ENCODE assay signal across 21 cellular contexts in genomic region chr1:18847723-18848122, GRCh38. TPM values are rescaled to one million over a fixed set of nuclear protein-coding genes. Genes with fewer than 3 reads are reported as not detected.
"Had no signal": no experiment of that assay in that cellular context is flagged by ENCODE, and none has a peak within 500 bp of the region (broad histone marks: within the 10 kb centered on the region; RNA-seq: fewer than 3 reads in every experiment).

No MANE protein-coding gene starts in this region.

RNA-seq across cellular contexts. Expression of gene TAS1R2, which starts 11.7 kb away (rescaled TPM):
- total RNA-seq: activated naive CD4-positive, alpha-beta T cell treated with anti-CD3 and anti-CD28 coated beads for 36 hours; activated naive CD4-positive, alpha-beta T cell treated with anti-CD3 and anti-CD28 coated beads, Interleukin-2, amount 50 U/mL, for 72 hours; activated naive CD8-positive, alpha-beta T cell treated with anti-CD3 and anti-CD28 coated beads for 36 hours; activated naive CD8-positive, alpha-beta T cell treated with anti-CD3 and anti-CD28 coated beads, Interleukin-2, amount 10 ng/mL, durations not matched to agents 7 days and 5 days; activated T-cell treated with anti-CD3 and anti-CD28 coated beads, Interleukin-2, amount 50 U/mL, for 4 hours; activated T-cell treated with anti-CD3 and anti-CD28 coated beads, Interleukin-2, amount 50 U/mL, for 72 hours; activated T-helper 1 cell treated with anti-CD3 and anti-CD28 coated beads, Interleukin-12 subunit alpha, Interleukin-12 subunit beta, Interleukin-2, Interleukin-4 antibody, amounts not matched to agents 30 ng/mL and 10 ng/mL and 1 ng/mL, durations not matched to agents 14 hours and 24 hours and 36 hours; activated T-helper 17 cell treated with anti-CD3 and anti-CD28 coated beads, Interleukin-2, amount 50 U/mL, for 72 hours; activated T-helper 2 cell treated with anti-CD3 and anti-CD28 coated beads, Interferon-gamma antibody, Interleukin-2, Interleukin-4, amounts not matched to agents 10 μg/mL and 5 μg/mL and 100 μg/mL, durations not matched to agents 14 hours and 24 hours and 36 hours; adrenal gland; aorta; ascending aorta; astrocyte; body of pancreas; breast epithelium; bronchial epithelial cell; cardiac muscle cell; cardiac septum; cerebellum; chondrocyte had no signal
- polyA plus RNA-seq: adipose tissue, adrenal gland, aorta, cardiac muscle cell had no signal
